Comparison of ENCODE assay signal across 17 cellular contexts in genomic region chr6:136468711-136469110, GRCh38.
"Had no signal": no experiment of that assay in that cellular context is flagged by ENCODE, and none has a peak within 500 bp of the region (broad histone marks: within the 10 kb centered on the region; RNA-seq: fewer than 3 reads in every experiment).

No MANE protein-coding gene starts in this region.

- DNase-seq: activated CD4-positive, alpha-beta T cell treated with anti-CD3 and anti-CD28 coated beads, Interleukin-2, amount 10 ng/mL, durations not matched to agents 24 days and 14 days; activated CD8-positive, alpha-beta T cell treated with anti-CD3 and anti-CD28 coated beads for 36 hours; activated naive CD4-positive, alpha-beta T cell; activated T-cell treated with anti-CD3 and anti-CD28 coated beads, Interleukin-2, amount 50 U/mL, for 1 hour; cortex of kidney; effector CD4-positive, alpha-beta T cell; islet precursor cell; lower lobe of right lung; nephron progenitor cell; right cardiac atrium; stimulated activated CD4-positive, alpha-beta T cell treated with anti-CD3 and anti-CD28 coated beads, Interleukin-2, amount 100 ng/mL, for 24 hours; stimulated activated naive CD4-positive, alpha-beta T cell treated with Interleukin-2 at 50 U/mL for 16 hours; T1000; trophoblast cell had no signal

- H3K27ac ChIP-seq: ascending aorta, gastroesophageal sphincter, lower lobe of right lung, prostate gland had no signal
